Comparison of ENCODE assay signal across 28 cellular contexts in genomic region chr10:22792161-22792560, GRCh38.
"Had no signal": no experiment of that assay in that cellular context is flagged by ENCODE, and none has a peak within 500 bp of the region (broad histone marks: within the 10 kb centered on the region; RNA-seq: fewer than 3 reads in every experiment).

No MANE protein-coding gene starts in this region.

- DNase-seq: colonic mucosa; effector CD8-positive, alpha-beta T cell; endodermal cell; erythroblast; esophagus squamous epithelium; hypothalamus; immature natural killer cell; islet precursor cell; mesenchymal stem cell; mucosa of descending colon; naive B cell; right lobe of liver; small intestine; stimulated activated CD4-positive, alpha-beta T cell treated with anti-CD3 and anti-CD28 coated beads, Interleukin-15, amount 100 ng/mL, for 24 hours; stimulated activated CD4-positive, alpha-beta T cell treated with anti-CD3 and anti-CD28 coated beads, Interleukin-2, amount 100 ng/mL, for 48 hours; stimulated activated naive B cell treated with anti-CD40 and anti-IgM and Interleukin-4, amounts not matched to agents 10 μg/mL and 1 μg/mL and 100 μg/mL, for 72 hours; upper lobe of left lung had no signal

- H3K9me3 Mint-ChIP-seq: endodermal cell; immature natural killer cell; natural killer cell treated with Interleukin-12 subunit alpha and Interleukin-12 subunit beta and Interleukin-15 and Interleukin-18, amount 100 ng/mL, for 72 hours; stimulated activated naive CD8-positive, alpha-beta T cell treated with anti-CD3 and anti-CD28 coated beads, Interleukin-15, Interleukin-2, amounts not matched to agents 100 ng/mL and 50 ng/mL, for 24 hours had no signal

- H3K4me3 Mint-ChIP-seq: dendritic cell treated with granulocyte-macrophage colony-stimulating factor and Interleukin-4, amounts not matched to agents 40 ng/mL and 50 ng/mL, for 4 days; endodermal cell; immature natural killer cell; mesothelial cell of epicardium; naive B cell; natural killer cell treated with Interleukin-12 subunit alpha and Interleukin-12 subunit beta and Interleukin-15 and Interleukin-18, amount 100 ng/mL, for 72 hours; neural crest cell; stimulated activated naive B cell treated with anti-CD40 and anti-IgM and Interleukin-4, amounts not matched to agents 10 μg/mL and 1 μg/mL and 100 μg/mL, for 72 hours; stimulated activated naive CD8-positive, alpha-beta T cell treated with anti-CD3 and anti-CD28 coated beads, Interleukin-15, Interleukin-2, amounts not matched to agents 100 ng/mL and 50 ng/mL, for 24 hours had no signal

- H3K36me3 Mint-ChIP-seq: naive B cell; natural killer cell treated with Interleukin-12 subunit alpha and Interleukin-12 subunit beta and Interleukin-15 and Interleukin-18, amount 100 ng/mL, for 72 hours; stimulated activated naive B cell treated with anti-CD40 and anti-IgM and Interleukin-4, amounts not matched to agents 10 μg/mL and 1 μg/mL and 100 μg/mL, for 72 hours had no signal

- H3K4me3 ChIP-seq: colonic mucosa, esophagus squamous epithelium, lung, mucosa of descending colon, right lobe of liver, thoracic aorta, tibial nerve, upper lobe of left lung had no signal

- H3K9ac ChIP-seq: parathyroid adenoma had no signal

- H3K36me3 ChIP-seq: colonic mucosa, esophagus squamous epithelium, right lobe of liver, thoracic aorta, tibial nerve, upper lobe of left lung had no signal

- H3K27me3 ChIP-seq: colonic mucosa, esophagus squamous epithelium, right lobe of liver, tibial nerve, upper lobe of left lung had no signal

- FAIRE-seq: frontal cortex, small intestine had no signal

- H3K4me1 Mint-ChIP-seq: endodermal cell; immature natural killer cell; mesothelial cell of epicardium; naive B cell; neural crest cell; stimulated activated naive B cell treated with anti-CD40 and anti-IgM and Interleukin-4, amounts not matched to agents 10 μg/mL and 1 μg/mL and 100 μg/mL, for 72 hours had no signal

- H3K4me1 ChIP-seq: colonic mucosa, esophagus squamous epithelium, parathyroid adenoma, right lobe of liver, tibial nerve, upper lobe of left lung had no signal

- H3K27me3 Mint-ChIP-seq: progenitor cell of endocrine pancreas; stimulated activated naive CD8-positive, alpha-beta T cell treated with anti-CD3 and anti-CD28 coated beads, Interleukin-15, Interleukin-2, amounts not matched to agents 100 ng/mL and 50 ng/mL, for 24 hours had no signal

- H3K79me2 ChIP-seq: parathyroid adenoma had no signal

- H3K27ac Mint-ChIP-seq: dendritic cell treated with granulocyte-macrophage colony-stimulating factor and Interleukin-4, amounts not matched to agents 40 ng/mL and 50 ng/mL, for 4 days; endodermal cell; immature natural killer cell; mesothelial cell of epicardium; naive B cell; natural killer cell treated with Interleukin-12 subunit alpha and Interleukin-12 subunit beta and Interleukin-15 and Interleukin-18, amount 100 ng/mL, for 72 hours; progenitor cell of endocrine pancreas; stimulated activated naive B cell treated with anti-CD40 and anti-IgM and Interleukin-4, amounts not matched to agents 10 μg/mL and 1 μg/mL and 100 μg/mL, for 72 hours; stimulated activated naive CD8-positive, alpha-beta T cell treated with anti-CD3 and anti-CD28 coated beads, Interleukin-15, Interleukin-2, amounts not matched to agents 100 ng/mL and 50 ng/mL, for 24 hours had no signal

- ATAC-seq: mucosa of descending colon; natural killer cell treated with Interleukin-12 subunit alpha and Interleukin-12 subunit beta and Interleukin-15 and Interleukin-18, amount 100 ng/mL, for 72 hours; right lobe of liver; stimulated activated naive B cell treated with anti-CD40 and anti-IgM and Interleukin-4, amounts not matched to agents 10 μg/mL and 1 μg/mL and 100 μg/mL, for 72 hours had no signal

- H3K27ac ChIP-seq: colonic mucosa, esophagus squamous epithelium, parathyroid adenoma, right lobe of liver, thoracic aorta, tibial nerve, upper lobe of left lung had no signal

- H3K9me3 ChIP-seq: colonic mucosa, esophagus squamous epithelium, mucosa of descending colon, right lobe of liver, thoracic aorta, upper lobe of left lung had no signal

- H2AFZ ChIP-seq: parathyroid adenoma had no signal
